Comparison of ENCODE assay signal across 8 cellular contexts in genomic region chr14:102849522-102850379, GRCh38.
DNase-seq lines count a peak whose midpoint lies in the region; ATAC-seq and TF ChIP-seq lines count a peak whose summit lies in the region.

No MANE protein-coding gene starts in this region.

- H3K79me2 ChIP-seq in GM23248 (ENCODE audit: insufficient read depth): peaks cover 12% of the 10 kb centered on the region

- DNase-seq in GM23248 (peak; percentile 62), NCI-H69 (lab: John Stamatoyannopoulos, UW) (peak; percentile 90), progenitor cell of endocrine pancreas (ENCODE audit: low spot score, unreplicated experiment) (no peak), prostate gland (ENCODE audit: low spot score) (no peak), CD1c-positive myeloid dendritic cell (ENCODE audit: extremely low spot score) (no peak), NCI-H1048 (lab: John Stamatoyannopoulos, UW) (no peak), GDM1 (lab: John Stamatoyannopoulos, UW) (no peak)

- H3K9me3 ChIP-seq in GM23248 (ENCODE audit: low read depth) (no peaks in the 10 kb centered on the region), prostate gland (no peaks in the 10 kb centered on the region)

- TF ChIP-seq CTCF in progenitor cell of endocrine pancreas (IDR thresholded peaks at IDR 0.05; ENCODE audit: unreplicated experiment) (no peak), prostate gland (IDR thresholded peaks at IDR 0.05) (no peak)

- peak overlapping the region; percentile 50 for H2AFZ ChIP-seq in GM23248

- in situ Hi-C loops in GM23248 (cut with MboI): no loop called here

- H3K27ac ChIP-seq in GM23248 (peak overlapping the region; percentile 24; the same call in 1 of the 2 replicates), prostate gland (peak overlapping the region in 1 of 2 donors; percentile 34)

- no peaks in the 10 kb centered on the region for H3K9me2 ChIP-seq in GM23248 (ENCODE audit: insufficient read depth)

- no peak overlapping the region for H3K4me3 Mint-ChIP-seq in progenitor cell of endocrine pancreas (ENCODE audit: low read depth)

- 31 to 42% methylated on average over 6 of the region's 6 CpGs for WGBS in GM23248 (ENCODE audit: low coverage in 1 of 2, low lambda C conversion rate in 2 of 2, missing lambda C conversion rate in 2 of 2), 2 experiments
- 24% methylated on average over 6 of the region's 6 CpGs for WGBS in prostate gland

- 0 out of 2 replicates have a peak overlapping the region, but pooled peaks have one; percentile 30 for H3K9ac ChIP-seq in GM23248

- H3K4me3 ChIP-seq in GM23248 (peak overlapping the region; percentile 36; the same call in 1 of the 2 replicates), prostate gland (no peak overlapping the region)

- H3K9me3 Mint-ChIP-seq in progenitor cell of endocrine pancreas (ENCODE audit: low read depth): no peaks in the 10 kb centered on the region

- H3K27me3 Mint-ChIP-seq in progenitor cell of endocrine pancreas: no peaks in the 10 kb centered on the region

- H3K27me3 ChIP-seq in GM23248 (replicated peaks; ENCODE audit: insufficient read depth) (no peaks in the 10 kb centered on the region), prostate gland (replicated peaks; ENCODE audit: insufficient read depth) (no peaks in the 10 kb centered on the region)

- peak overlapping the region; percentile 59 for H3K4me2 ChIP-seq in GM23248 (ENCODE audit: unreplicated experiment)

- peaks cover 4% of the 10 kb centered on the region for H3K36me3 Mint-ChIP-seq in progenitor cell of endocrine pancreas (ENCODE audit: insufficient read depth)

- peaks cover 5% of the 10 kb centered on the region for H3K4me1 Mint-ChIP-seq in progenitor cell of endocrine pancreas (ENCODE audit: low read depth)

- H4K20me1 ChIP-seq in GM23248 (ENCODE audit: insufficient read depth): no peaks in the 10 kb centered on the region

- H3F3A ChIP-seq in GM23248 (ENCODE audit: insufficient read depth): peaks cover 16% of the 10 kb centered on the region; the same call in 1 of the 2 replicates

- intact Hi-C loops in prostate gland (cut with DNase I): no loop called here

- H3K27ac Mint-ChIP-seq in progenitor cell of endocrine pancreas: peak overlapping the region; percentile 50

- 0 out of 2 replicates have a peak, but pooled peaks cover 11% of the 10 kb centered on the region for H3K4me1 ChIP-seq in GM23248 (ENCODE audit: insufficient read depth)
- no peaks in the 10 kb centered on the region for H3K4me1 ChIP-seq in prostate gland (replicated peaks)

- peak; percentile 15 for ATAC-seq in esophagus mucosa

- TF ChIP-seq POLR2A in prostate gland (IDR thresholded peaks at IDR 0.05): no peak

- H3K36me3 ChIP-seq in GM23248 (ENCODE audit: low read depth) (no peaks in the 10 kb centered on the region), prostate gland (no peaks in the 10 kb centered on the region)

Comparison
In these comparisons a context has a peak if more than half of its experiments do, and no peak if none do; other contexts are left out.
1. DNase-seq: peak in GM23248 (single experiment) and NCI-H69 (single experiment); none in progenitor cell of endocrine pancreas (single experiment), prostate gland (single experiment), CD1c-positive myeloid dendritic cell (single experiment), NCI-H1048 (single experiment) and GDM1 (single experiment).